In genomic region chr7:95430864-95431263, GRCh38 we compare ENCODE assay signal across 19 cellular contexts. TPM values are rescaled to one million over a fixed set of nuclear protein-coding genes. Genes with fewer than 3 reads are reported as not detected.
DNase-seq lines count a peak whose midpoint lies in the region; ATAC-seq and TF ChIP-seq lines count a peak whose summit lies in the region.
"Had no signal": no experiment of that assay in that cellular context is flagged by ENCODE, and none has a peak within 500 bp of the region (broad histone marks: within the 10 kb centered on the region; RNA-seq: fewer than 3 reads in every experiment).

No MANE protein-coding gene starts in this region.

- H3K9me3 ChIP-seq in GM23248 (ENCODE audit: low read depth), result no peaks in the 10 kb centered on the region
- no peaks in the 10 kb centered on the region for H3K9me3 ChIP-seq in osteoblast (ENCODE audit: low read depth, low read length)
- H3K9me3 ChIP-seq: lower lobe of right lung, MG63 had no signal

- 59 to 60% methylated on average over 2 of the region's 2 CpGs for WGBS in GM23248 (ENCODE audit: low coverage in 1 of 2, low lambda C conversion rate in 2 of 2, missing lambda C conversion rate in 2 of 2), 2 experiments

- ATAC-seq in foreskin keratinocyte (peak; percentile 13), HG03442 (IDR thresholded peaks at IDR 0.05; ENCODE audit: unreplicated experiment) (no peak), HG02588 (IDR thresholded peaks at IDR 0.05; ENCODE audit: unreplicated experiment) (no peak)

- H3K9me2 ChIP-seq in GM23248 (ENCODE audit: insufficient read depth), result no peaks in the 10 kb centered on the region

- H3K79me2 ChIP-seq in GM23248 (ENCODE audit: insufficient read depth), result peaks cover 48% of the 10 kb centered on the region
- peaks cover 18% of the 10 kb centered on the region for H3K79me2 ChIP-seq in osteoblast (ENCODE audit: insufficient read depth, low read length)

- H3K27me3 ChIP-seq in GM23248 (replicated peaks; ENCODE audit: insufficient read depth) (no peaks in the 10 kb centered on the region), foreskin keratinocyte (no peaks in the 10 kb centered on the region), osteoblast (ENCODE audit: insufficient read depth, low read length) (no peaks in the 10 kb centered on the region)
- H3K27me3 ChIP-seq: MG63 had no signal

- in situ Hi-C loops in GM23248 (cut with MboI), result no loop called here

- H3K4me3 ChIP-seq in GM23248, result no peak overlapping the region
- H3K4me3 ChIP-seq in osteoblast (ENCODE audit: insufficient read depth, low read length), result no peak overlapping the region
- H3K4me3 ChIP-seq: lower lobe of right lung, MG63 had no signal

- H3K27ac ChIP-seq in GM23248 (no peak overlapping the region), foreskin keratinocyte (no peak overlapping the region), osteoblast (ENCODE audit: low read depth, low read length) (peak overlapping the region; percentile 15)
- H3K27ac ChIP-seq: lower lobe of right lung had no signal

- H3K9ac ChIP-seq in GM23248, result no peak overlapping the region

- no peak overlapping the region for H3K4me2 ChIP-seq in GM23248 (ENCODE audit: unreplicated experiment)
- no peak overlapping the region for H3K4me2 ChIP-seq in osteoblast (ENCODE audit: insufficient read depth, low read length)

- DNase-seq in GM23248, result peak; percentile 72
- DNase-seq in SW480 (ENCODE audit: low spot score), result peak; percentile 88
- DNase-seq in foreskin keratinocyte, result peak; percentile 17 to 33
- DNase-seq in osteoblast (ENCODE audit: insufficient read length, low spot score, missing footprints), result peak; percentile 6
- DNase-seq in AG08396 (ENCODE audit: low spot score), result no peak
- DNase-seq in dedifferentiated amniotic fluid mesenchymal stem cell (ENCODE audit: extremely low spot score), result no peak
- DNase-seq: activated B cell treated with CpG ODN at 0.5 μM for 24 hours; activated naive CD4-positive, alpha-beta T cell treated with anti-CD3 and anti-CD28 coated beads, Interleukin-2, amount 10 ng/mL, durations not matched to agents 7 days and 5 days; AML-193; DMS79; erythroblast; hypothalamus; lower lobe of right lung; MG63; NCI-H2081; occipital lobe had no signal

- TF ChIP-seq CTCF in foreskin keratinocyte (conservative IDR thresholded peaks at IDR 0.05) (no peak), osteoblast (IDR thresholded peaks at IDR 0.05; ENCODE audit: extremely low read depth, low read depth, low read length) (no peak)

- H3K36me3 ChIP-seq in GM23248 (ENCODE audit: low read depth) (no peaks in the 10 kb centered on the region), osteoblast (ENCODE audit: insufficient read depth, low read length) (no peaks in the 10 kb centered on the region)
- H3K36me3 ChIP-seq: MG63 had no signal

- H4K20me1 ChIP-seq in GM23248 (ENCODE audit: insufficient read depth) (no peaks in the 10 kb centered on the region), osteoblast (ENCODE audit: insufficient read depth, low read length) (no peaks in the 10 kb centered on the region)

- H3F3A ChIP-seq in GM23248 (ENCODE audit: insufficient read depth), result peaks cover 5% of the 10 kb centered on the region; the same call in 1 of the 2 replicates

- H2AFZ ChIP-seq in GM23248 (no peak overlapping the region), osteoblast (ENCODE audit: low read length) (no peak overlapping the region)

- peaks cover 11% of the 10 kb centered on the region; the same call in 1 of the 2 replicates for H3K4me1 ChIP-seq in GM23248 (ENCODE audit: insufficient read depth)
- no peaks in the 10 kb centered on the region for H3K4me1 ChIP-seq in foreskin keratinocyte
- H3K4me1 ChIP-seq in osteoblast (ENCODE audit: insufficient read depth, low read length), result no peaks in the 10 kb centered on the region

RNA-seq across cellular contexts. Expression of gene PON2, which starts 4.0 kb away (rescaled TPM):
- 60.7 and 65.6 TPM in 2 replicates for total RNA-seq in GM23248 (2014; rRNA removed; shearing (Covaris generic))
- polyA plus RNA-seq in GM23248 (2016; fragmentation: Nextera tagmentation; extraction: Ambion mirVana) (89.1 and 99.7 TPM in 2 replicates), foreskin keratinocyte (42.0 and 44.6 TPM in 2 replicates)
- total RNA-seq in foreskin keratinocyte (48.8 and 57.5 TPM in 2 replicates), osteoblast (77.8 and 79.3 TPM in 2 replicates)

RNA-seq across cellular contexts. Expression of gene PON3, which starts 34.7 kb away (rescaled TPM):
- total RNA-seq in GM23248 (2014; rRNA removed; shearing (Covaris generic)), result 1.4 TPM in 1 of 2 replicates, not detected in the other
- polyA plus RNA-seq in GM23248 (2016; fragmentation: Nextera tagmentation; extraction: Ambion mirVana), result 0.22 TPM in 1 of 2 replicates, not detected in the other
- total RNA-seq in foreskin keratinocyte, result 1.7 and 2.0 TPM in 2 replicates
- 1.6 and 2.6 TPM in 2 replicates for polyA plus RNA-seq in foreskin keratinocyte
- total RNA-seq in osteoblast, result 0.72 and 0.88 TPM in 2 replicates
- total RNA-seq: activated B cell treated with CpG ODN at 0.5 μM for 24 hours; T-helper 1 cell treated with Interleukin-12 subunit alpha and Interleukin-12 subunit beta and Interleukin-4 antibody, amounts not matched to agents 30 ng/mL and 1 ng/mL, for 36 hours had no signal

RNA-seq across cellular contexts. Expression of gene ASB4, which starts 54.9 kb away (rescaled TPM):
- not detected in 2 replicates for total RNA-seq in GM23248 (2014; rRNA removed; shearing (Covaris generic))
- polyA plus RNA-seq in GM23248 (2016; fragmentation: Nextera tagmentation; extraction: Ambion mirVana) (not detected in 2 replicates), foreskin keratinocyte (not detected in 2 replicates)
- total RNA-seq in foreskin keratinocyte (not detected in 2 replicates), osteoblast (not detected in 2 replicates)
- total RNA-seq: activated B cell treated with CpG ODN at 0.5 μM for 24 hours; T-helper 1 cell treated with Interleukin-12 subunit alpha and Interleukin-12 subunit beta and Interleukin-4 antibody, amounts not matched to agents 30 ng/mL and 1 ng/mL, for 36 hours had no signal

Comparison
In these comparisons a context has a peak if more than half of its experiments do, and no peak if none do; other contexts are left out.
1. DNase-seq: peak in GM23248 (single experiment), SW480 (single experiment), foreskin keratinocyte (2 of 2) and osteoblast (single experiment); none in AG08396 (single experiment) and dedifferentiated amniotic fluid mesenchymal stem cell (single experiment).